Comparison of ENCODE assay signal across 8 cellular contexts in genomic region chr17:42676424-42677011, GRCh38. TPM values are rescaled to one million over a fixed set of nuclear protein-coding genes. Genes with fewer than 3 reads are reported as not detected.
DNase-seq lines count a peak whose midpoint lies in the region; ATAC-seq and TF ChIP-seq lines count a peak whose summit lies in the region.

TSS of gene PLEKHH3 (minus strand) at chr17:42676994. CDS start at chr17:42676563, 431 bp downstream.

- intact Hi-C loops in spleen (cut with DNase I; ENCODE audit: low total_unique reads) = loop anchor here (5.0 kb wide), 1 partner anchor 69 kb away; the partner anchor contains the start of genes RETREG3 and TUBG1

- peak within 1 kb of the TSS; percentile 31 for H3K27ac ChIP-seq in adipose tissue (ENCODE audit: low read depth, low read length)
- H3K27ac ChIP-seq in spleen = peak within 1 kb of the TSS; percentile 58 to 96 (median 94)

- 0 to 1% (median 1%) methylated on average over 40 to 51 of the region's 51 CpGs for WGBS in adipose tissue, 3 donors
- WGBS in spleen, 5 donors = 0 to 1% (median 0%) methylated on average over 28 to 51 of the region's 51 CpGs

- ATAC-seq in HG03378 (IDR thresholded peaks at IDR 0.05; ENCODE audit: unreplicated experiment) = no peak
- no peak for ATAC-seq in HG03175 (IDR thresholded peaks at IDR 0.05; ENCODE audit: unreplicated experiment)

- H3K9ac ChIP-seq in iPS-15b (ENCODE audit: low read depth, low read length) = peak within 1 kb of the TSS; percentile 60

- H3K4me3 ChIP-seq in iPS-15b (ENCODE audit: low read depth, low read length) = peak within 1 kb of the TSS; percentile 93
- peak within 1 kb of the TSS; percentile 66 to 90 (median 76) for H3K4me3 ChIP-seq in spleen

- peaks cover 16% of the 10 kb centered on the region for H3K4me1 ChIP-seq in iPS-15b (ENCODE audit: control insufficient read depth, insufficient read depth, low read length)
- peaks cover 52 to 99% (median 88%) of the 10 kb centered on the region in 6 donors for H3K4me1 ChIP-seq in spleen

- H3K36me3 ChIP-seq in iPS-15b (ENCODE audit: control insufficient read depth, insufficient read depth, low read length) (peaks cover 7% of the 10 kb centered on the region), spleen (peaks cover 0 to 21% (median 2%) of the 10 kb centered on the region in 6 donors)

- in situ Hi-C loops in GM13977 (cut with MboI; ENCODE audit: low pct_unique_long_range_greater_than_20kb, low sequenced_read_pairs, unreplicated experiment) = no loop called here

- DNase-seq in GM13977 (ENCODE audit: low spot score) (no peak), NCI-H1105 (lab: John Stamatoyannopoulos, UW) (peak; percentile 32), spleen (peak; percentile 85)
- DNase-seq in effector CD4-positive, alpha-beta T cell = no peak

- H3K9me3 ChIP-seq in iPS-15b (ENCODE audit: control insufficient read depth, insufficient read depth, low read length) (no peaks in the 10 kb centered on the region), spleen (no peaks in the 10 kb centered on the region)

- peaks cover 43% of the 10 kb centered on the region for H3K27me3 ChIP-seq in iPS-15b (ENCODE audit: control insufficient read depth, insufficient read depth, low read length)
- peaks cover 0 to 71% (median 39%) of the 10 kb centered on the region in 7 donors for H3K27me3 ChIP-seq in spleen (replicated peaks in 1 of 7)

- peak in 1 of 3 donors; percentile 13 for TF ChIP-seq POLR2A in spleen (IDR thresholded peaks at IDR 0.05)

- peak; percentile 0 for TF ChIP-seq CTCF in GM13977 (IDR thresholded peaks at IDR 0.05; ENCODE audit: extremely low read depth, insufficient read depth, missing control alignments)
- peak in 3 of 11 experiments; percentile 6 to 33 (median 10) for TF ChIP-seq CTCF in spleen (IDR thresholded peaks at IDR 0.05 in 8 of 11, conservative IDR thresholded peaks at IDR 0.05 in 3 of 11)

RNA-seq across cellular contexts. Expression of gene PLEKHH3, which starts in this region (rescaled TPM):
- 10 to 100 TPM; 30.4 to 67.4 (median 30.9) TPM for polyA plus RNA-seq in adipose tissue
- total RNA-seq in spleen = 10 to 100 TPM; 10.8 to 19.5 (median 14.6) TPM
- polyA plus RNA-seq in spleen = 10 to 100 TPM in 2 of 3 donors, 1 to 10 TPM in 1; 9.4 to 16.0 (median 13.1) TPM

Comparison
In these comparisons a context has a peak if more than half of its experiments do, and no peak if none do; other contexts are left out.
1. DNase-seq: peak in NCI-H1105 (single experiment) and spleen (single experiment); none in GM13977 (single experiment) and effector CD4-positive, alpha-beta T cell (single experiment).